8 cellular contexts compared by ENCODE assay signal in the genomic region with DNA sequence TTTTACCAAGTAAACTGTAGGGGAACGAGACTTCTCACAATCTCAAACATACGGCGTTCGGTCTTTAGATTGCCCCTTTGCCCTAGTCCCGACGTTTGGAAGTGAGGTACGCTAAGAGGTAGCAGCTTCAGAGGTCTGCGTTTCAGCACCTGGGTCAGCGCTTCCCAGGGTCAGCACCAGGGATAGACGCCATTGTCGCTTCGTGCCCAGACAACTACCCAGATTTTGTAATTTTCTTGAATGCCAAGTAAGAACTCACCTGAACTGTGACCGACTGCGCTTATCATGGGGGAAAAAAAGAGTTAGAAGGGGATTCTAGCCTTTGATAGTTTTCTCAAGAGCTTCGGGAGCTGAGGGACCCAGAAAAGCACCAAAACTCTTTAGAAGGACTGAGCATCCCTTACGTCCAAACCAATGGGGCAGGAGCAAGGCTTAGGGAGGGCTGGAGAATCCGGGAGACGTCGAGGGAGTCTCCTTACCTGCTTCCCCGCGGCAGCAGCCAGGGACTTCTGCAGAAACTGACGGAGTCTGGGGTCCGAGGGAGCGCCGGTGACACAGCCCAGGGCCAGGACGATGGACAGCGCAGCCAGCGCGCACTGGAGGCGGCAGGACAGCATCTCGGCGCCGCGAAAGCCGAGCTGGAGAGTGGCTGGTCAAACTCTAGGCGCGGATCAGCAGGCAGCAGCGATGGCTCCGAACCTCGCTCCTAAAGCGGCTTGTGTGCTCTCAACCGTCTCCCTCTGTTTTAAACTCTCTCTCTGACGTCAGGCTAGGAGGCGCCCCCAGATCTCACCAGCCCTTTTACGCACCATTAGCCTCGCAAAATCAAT. TPM values are rescaled to one million over a fixed set of nuclear protein-coding genes. Genes with fewer than 3 reads are reported as not detected.
DNase-seq lines count a peak whose midpoint lies in the region; ATAC-seq, FAIRE-seq and TF ChIP-seq lines count a peak whose summit lies in the region.

A gene (minus strand): TSS at position 720 of the 830 bp plus-strand sequence. CDS start 103 bp downstream, at position 617.

- peaks cover 4% of the 10 kb centered on the region for H3K27me3 ChIP-seq in bronchial epithelial cell (ENCODE audit: control insufficient read depth, insufficient read depth, low read length)
- H3K27me3 ChIP-seq in lung (ENCODE audit: control insufficient read depth, insufficient read depth): no peaks in the 10 kb centered on the region
- H3K27me3 ChIP-seq in CD4-positive, alpha-beta memory T cell (ENCODE audit: insufficient read depth, low read length): peaks cover 10% of the 10 kb centered on the region
- peaks cover 0 to 6% (median 0%) of the 10 kb centered on the region in 3 donors for H3K27me3 ChIP-seq in sigmoid colon

- H3K4me3 ChIP-seq in bronchial epithelial cell (ENCODE audit: low read depth, low read length) (no peak within 1 kb of the TSS), lung (no peak within 1 kb of the TSS), sigmoid colon (no peak within 1 kb of the TSS)
- H3K4me3 ChIP-seq in CD4-positive, alpha-beta memory T cell (ENCODE audit: low read length in 2 of 2): no peak within 1 kb of the TSS

- TF ChIP-seq POLR2A in sigmoid colon (IDR thresholded peaks at IDR 0.05): no peak

- H3K9me3 ChIP-seq in lung (ENCODE audit: control insufficient read depth in 2 of 2, insufficient read depth in 1 of 2, low read length in 1 of 2) (peaks cover 0 to 4% of the 10 kb centered on the region in 2 donors), sigmoid colon (no peaks in the 10 kb centered on the region)
- no peaks in the 10 kb centered on the region for H3K9me3 ChIP-seq in CD4-positive, alpha-beta memory T cell (ENCODE audit: control insufficient read depth in 1 of 2, low read length in 2 of 2)

- no peak within 1 kb of the TSS for H3K27ac Mint-ChIP-seq in CD4-positive, alpha-beta memory T cell

- CTCF ChIA-PET in CD4-positive, alpha-beta memory T cell (lab: Charles Lee; ENCODE audit: partially characterized antibody): interaction anchor here (1.2 to 14.6 kb wide), 4 partner anchors 10 to 351 kb away, joined by 4 to 113 read pairs (median 7); no protein-coding TSS in a partner anchor

- peaks cover 0 to 6% (median 0%) of the 10 kb centered on the region in 8 donors for H3K9me3 Mint-ChIP-seq in CD4-positive, alpha-beta memory T cell

- in situ Hi-C loops in Caki2 (cut with HindIII; ENCODE audit: low pct_unique_long_range_greater_than_20kb, low sequenced_read_pairs): loop anchor here (10.0 kb wide), 1 partner anchor 345 kb away; no protein-coding TSS in a partner anchor

- TF ChIP-seq CTCF in bronchial epithelial cell (IDR thresholded peaks at IDR 0.05; ENCODE audit: insufficient read depth, low read length, severe bottlenecking) (no peak), lung (IDR thresholded peaks at IDR 0.05; ENCODE audit: control extremely low read depth, extremely low read depth) (no peak), sigmoid colon (IDR thresholded peaks at IDR 0.05) (no peak)

- 10 to 11% methylated on average over 46 of the region's 46 CpGs for WGBS in lung, 2 donors
- WGBS in sigmoid colon, 2 donors: 14 to 30% methylated on average over 46 of the region's 46 CpGs

- H3K4me3 Mint-ChIP-seq in CD4-positive, alpha-beta memory T cell: no peak within 1 kb of the TSS

- DNase-seq in Caki2 (ENCODE audit: low read depth) (peak; percentile 79), LoVo (ENCODE audit: low spot score) (peak; percentile 34), bronchial epithelial cell (ENCODE audit: low read depth) (peak; percentile 47), lung (ENCODE audit: low spot score) (peak; percentile 33), NCI-H446 treated with DMSO at 0.1 percent for 48 hours (lab: John Stamatoyannopoulos, UW) (no peak), sigmoid colon (no peak)
- DNase-seq in CD4-positive, alpha-beta memory T cell: no peak

- H3K4me1 ChIP-seq in lung (ENCODE audit: control insufficient read depth in 2 of 2, insufficient read depth in 2 of 2, low read length in 2 of 2) (no peaks in the 10 kb centered on the region), sigmoid colon (peaks cover 0 to 22% (median 10%) of the 10 kb centered on the region in 4 donors)
- no peaks in the 10 kb centered on the region for H3K4me1 ChIP-seq in CD4-positive, alpha-beta memory T cell (ENCODE audit: insufficient read depth, low read length)

- POLR2A ChIA-PET in CD4-positive, alpha-beta memory T cell (lab: Charles Lee; ENCODE audit: partially characterized antibody): no interaction called here

- intact Hi-C loops in CD4-positive, alpha-beta memory T cell (cut with micrococcal nuclease): no loop called here
- intact Hi-C loops in sigmoid colon (cut with DNase I): loop anchor here (10.0 kb wide), 1 partner anchor 555 kb away; no protein-coding TSS in a partner anchor

- H3K4me1 Mint-ChIP-seq in CD4-positive, alpha-beta memory T cell: peaks cover 0 to 3% (median under 1%) of the 10 kb centered on the region in 4 donors

- H3K27me3 Mint-ChIP-seq in CD4-positive, alpha-beta memory T cell: peaks cover 43 to 44% of the 10 kb centered on the region in 2 donors

- no peak for TF ChIP-seq EP300 in sigmoid colon (IDR thresholded peaks at IDR 0.05)

- no peak for ATAC-seq in lung (ENCODE audit: insufficient read depth, low FRiP score)
- no peak for ATAC-seq in HG02885 (IDR thresholded peaks at IDR 0.05; ENCODE audit: poor library complexity, unreplicated experiment)

- no peak within 1 kb of the TSS for H3K27ac ChIP-seq in lung (ENCODE audit: low read depth in 1 of 2, low read length in 1 of 2)
- H3K27ac ChIP-seq in CD4-positive, alpha-beta memory T cell (ENCODE audit: low read depth, low read length): no peak within 1 kb of the TSS
- no peak within 1 kb of the TSS for H3K27ac ChIP-seq in sigmoid colon

- H3K36me3 ChIP-seq in bronchial epithelial cell (ENCODE audit: control insufficient read depth, insufficient read depth, low read length): no peaks in the 10 kb centered on the region
- H3K36me3 ChIP-seq in lung (ENCODE audit: control insufficient read depth in 2 of 2, insufficient read depth in 2 of 2, low read length in 2 of 2): no peaks in the 10 kb centered on the region
- H3K36me3 ChIP-seq in CD4-positive, alpha-beta memory T cell (ENCODE audit: insufficient read depth, low read length): no peaks in the 10 kb centered on the region
- H3K36me3 ChIP-seq in sigmoid colon: no peaks in the 10 kb centered on the region

- peak; percentile 90 for FAIRE-seq in bronchial epithelial cell (lab: Jason Lieb, UNC)

- H3K36me3 Mint-ChIP-seq in CD4-positive, alpha-beta memory T cell: no peaks in the 10 kb centered on the region

RNA-seq across cellular contexts. Expression of the gene that starts here (rescaled TPM):
- 219 and 309 TPM in 2 replicates for total RNA-seq in Caki2 (2014; rRNA removed; shearing (Covaris generic); ENCODE audit: low replicate concordance)
- total RNA-seq in bronchial epithelial cell (not detected in 2 replicates), lung (1 to 10 TPM in 1 of 2 donors, not detected in 1; 3.0 TPM), sigmoid colon (1 to 10 TPM in 3 of 4 donors, not detected in 1; 1.1 to 3.0 (median 1.5) TPM)
- polyA plus RNA-seq in lung (under 1 TPM; 0.24 to 0.27 TPM), sigmoid colon (10 to 100 TPM; 11.0 to 19.2 (median 18.0) TPM)
- not detected for total RNA-seq in CD4-positive, alpha-beta memory T cell
- not detected for polyA plus RNA-seq in CD4-positive, alpha-beta memory T cell

Comparison
In these comparisons a context has a peak if more than half of its experiments do, and no peak if none do; other contexts are left out.
1. RNA of the gene that starts here (total RNA-seq): 219 to 309 TPM in Caki2; 3.0 TPM in lung, 1.1 to 3.0 TPM in sigmoid colon, not detected in bronchial epithelial cell and not detected in CD4-positive, alpha-beta memory T cell; every median in the first group is over 10 times any median in the second.
2. RNA of the gene that starts here (polyA plus RNA-seq): 11.0 to 19.2 TPM in sigmoid colon; 0.24 to 0.27 TPM in lung and not detected in CD4-positive, alpha-beta memory T cell; every median in the first group is over 4 times any median in the second.
3. Peak in DNase-seq in bronchial epithelial cell; RNA of the gene not detected or under 1 TPM.
4. DNase-seq: peak in Caki2 (single experiment), LoVo (single experiment) and lung (single experiment); none in NCI-H446 treated with DMSO at 0.1 percent for 48 hours (single experiment), CD4-positive, alpha-beta memory T cell (0 of 5) and sigmoid colon (single experiment).